In genomic region chr6:46347669-46348068, GRCh38 we compare ENCODE assay signal across 27 cellular contexts.
DNase-seq lines count a peak whose midpoint lies in the region; ATAC-seq, FAIRE-seq and TF ChIP-seq lines count a peak whose summit lies in the region.
"Had no signal": no experiment of that assay in that cellular context is flagged by ENCODE, and none has a peak within 500 bp of the region (broad histone marks: within the 10 kb centered on the region; RNA-seq: fewer than 3 reads in every experiment).

No MANE protein-coding gene starts in this region.

- H3K4me1 Mint-ChIP-seq in WTC11 = peaks cover 4% of the 10 kb centered on the region
- H3K4me1 Mint-ChIP-seq: naive thymus-derived CD4-positive, alpha-beta T cell had no signal

- POLR2A ChIA-PET in WTC11 (lab: Charles Lee) = no interaction called here

- no peaks in the 10 kb centered on the region for H4K20me1 ChIP-seq in mammary epithelial cell (ENCODE audit: insufficient read depth, low read length)

- no peaks in the 10 kb centered on the region for H3K79me2 ChIP-seq in mammary epithelial cell (ENCODE audit: insufficient read depth, low read length)

- dilution Hi-C loops in mammary epithelial cell (cut with HindIII; ENCODE audit: low sequenced_read_pairs) = no loop called here

- H3K4me1 ChIP-seq in left ventricle myocardium inferior (peaks cover 40% of the 10 kb centered on the region), mucosa of descending colon (ENCODE audit: low read depth) (no peaks in the 10 kb centered on the region), mammary epithelial cell (ENCODE audit: insufficient read depth, low read length) (no peaks in the 10 kb centered on the region)

- no peak overlapping the region for H2AFZ ChIP-seq in mammary epithelial cell (ENCODE audit: low read depth, low read length)

- no peak overlapping the region for H3K4me3 Mint-ChIP-seq in WTC11
- H3K4me3 Mint-ChIP-seq: activated CD4-positive, alpha-beta memory T cell treated with anti-CD3 and anti-CD28 coated beads for 36 hours; CD8-positive, alpha-beta T cell; endodermal cell; naive thymus-derived CD4-positive, alpha-beta T cell; type B pancreatic cell had no signal

- CTCF ChIA-PET in WTC11 (lab: Charles Lee) = no interaction called here
- CTCF ChIA-PET in mammary epithelial cell (lab: Charles Lee; ENCODE audit: low non-redundant PET) = no interaction called here

- no TSS peak for BruUV-seq in mammary epithelial cell (replicated peaks; lab: Mats Ljungman, UMichigan)

- H3K27me3 ChIP-seq in left ventricle myocardium inferior (ENCODE audit: low read depth) (no peaks in the 10 kb centered on the region), mammary epithelial cell (ENCODE audit: insufficient read depth, low read length) (no peaks in the 10 kb centered on the region)
- H3K27me3 ChIP-seq: right atrium auricular region, stomach had no signal

- no peak overlapping the region for H3K27ac Mint-ChIP-seq in WTC11
- H3K27ac Mint-ChIP-seq: activated CD4-positive, alpha-beta memory T cell treated with anti-CD3 and anti-CD28 coated beads for 36 hours; CD8-positive, alpha-beta T cell; endodermal cell; naive thymus-derived CD4-positive, alpha-beta T cell; type B pancreatic cell had no signal

- peak; percentile 88 for FAIRE-seq in endometrium (lab: Jason Lieb, UNC)
- FAIRE-seq: bronchial epithelial cell had no signal

- in situ Hi-C loops in mammary epithelial cell (cut with MboI; ENCODE audit: low sequenced_read_pairs in 2 of 2) = no loop called here

- H3K9me3 Mint-ChIP-seq in WTC11 = peaks cover 4% of the 10 kb centered on the region
- H3K9me3 Mint-ChIP-seq: activated CD4-positive, alpha-beta memory T cell treated with anti-CD3 and anti-CD28 coated beads for 36 hours; endodermal cell; type B pancreatic cell had no signal

- no peak for DNase-seq in left ventricle myocardium inferior
- no peak for DNase-seq in Right ventricle myocardium inferior (ENCODE audit: missing footprints)
- no peak for DNase-seq in activated naive CD4-positive, alpha-beta T cell (lab: John Stamatoyannopoulos, UW)
- no peak for DNase-seq in mucosa of descending colon
- no peak for DNase-seq in WTC11 (ENCODE audit: low spot score)
- DNase-seq in mammary epithelial cell = no peak
- DNase-seq: 8988T; activated CD4-positive, alpha-beta memory T cell treated with anti-CD3 and anti-CD28 coated beads for 36 hours; activated gamma-delta T cell; AML-193; CD8-positive, alpha-beta T cell; cortex of kidney; DMS79; endodermal cell; Kasumi-1; left colon; mesendoderm; naive thymus-derived CD4-positive, alpha-beta T cell; NCI-H1048; NCI-H187 treated with DMSO at 0.1 percent for 48 hours; NCI-H774; stomach had no signal

- H3K36me3 ChIP-seq in left ventricle myocardium inferior (no peaks in the 10 kb centered on the region), mucosa of descending colon (ENCODE audit: low read depth) (no peaks in the 10 kb centered on the region), mammary epithelial cell (ENCODE audit: insufficient read depth, low read length) (no peaks in the 10 kb centered on the region)
- H3K36me3 ChIP-seq: right atrium auricular region, stomach had no signal

- ATAC-seq in Right ventricle myocardium inferior = no peak
- peak; percentile 84 for ATAC-seq in HG03432 (IDR thresholded peaks at IDR 0.05; ENCODE audit: unreplicated experiment)
- no peak for ATAC-seq in mucosa of descending colon
- ATAC-seq in WTC11 = no peak
- ATAC-seq: CD8-positive, alpha-beta T cell; left colon; naive thymus-derived CD4-positive, alpha-beta T cell had no signal

- H3K4me2 ChIP-seq in mammary epithelial cell (ENCODE audit: insufficient read depth, low read depth, low read length) = no peak overlapping the region

- H3K4me3 ChIP-seq in left ventricle myocardium inferior (no peak overlapping the region), mucosa of descending colon (no peak overlapping the region), mammary epithelial cell (replicated peaks in 1 of 3; ENCODE audit: insufficient read depth in 1 of 3, low read depth in 2 of 3, low read length in 3 of 3) (no peak overlapping the region)
- H3K4me3 ChIP-seq: right atrium auricular region, stomach had no signal

- TF ChIP-seq CTCF in left ventricle myocardium inferior (IDR thresholded peaks at IDR 0.05; ENCODE audit: borderline replicate concordance) (no peak), mucosa of descending colon (IDR thresholded peaks at IDR 0.05) (no peak), WTC11 (IDR thresholded peaks at IDR 0.05) (no peak), mammary epithelial cell (conservative IDR thresholded peaks at IDR 0.05 in 1 of 2, IDR thresholded peaks at IDR 0.05 in 1 of 2; ENCODE audit: extremely low read depth in 1 of 2, insufficient read depth in 1 of 2, low read depth in 1 of 2, low read length in 2 of 2) (no peak)

- H3K27me3 Mint-ChIP-seq in WTC11 (ENCODE audit: low read depth) = no peaks in the 10 kb centered on the region
- H3K27me3 Mint-ChIP-seq: type B pancreatic cell had no signal

- WGBS in mammary epithelial cell (ENCODE audit: low coverage, missing lambda C conversion rate) = 98% methylated on average over 3 of the region's 3 CpGs

- H3K9me3 ChIP-seq in left ventricle myocardium inferior (replicated peaks) (peaks cover 11% of the 10 kb centered on the region), mucosa of descending colon (no peaks in the 10 kb centered on the region), mammary epithelial cell (replicated peaks; ENCODE audit: insufficient read depth, low read length) (no peaks in the 10 kb centered on the region)
- H3K9me3 ChIP-seq: right atrium auricular region, stomach had no signal

- H3K27ac ChIP-seq in left ventricle myocardium inferior (replicated peaks) (peak overlapping the region; percentile 54), mammary epithelial cell (ENCODE audit: insufficient read depth, low read depth, low read length) (no peak overlapping the region)
- H3K27ac ChIP-seq: right atrium auricular region, stomach had no signal

- H3K36me3 Mint-ChIP-seq in WTC11 = no peaks in the 10 kb centered on the region
- H3K36me3 Mint-ChIP-seq: activated CD4-positive, alpha-beta memory T cell treated with anti-CD3 and anti-CD28 coated beads for 36 hours; CD8-positive, alpha-beta T cell; naive thymus-derived CD4-positive, alpha-beta T cell; type B pancreatic cell had no signal

- intact Hi-C loops in left ventricle myocardium inferior (cut with micrococcal nuclease) (no loop called here), Right ventricle myocardium inferior (cut with DNase I) (no loop called here), mucosa of descending colon (cut with DNase I, micrococcal nuclease) (no loop called here), mammary epithelial cell (cut with micrococcal nuclease) (no loop called here)

- no peak overlapping the region for H3K9ac ChIP-seq in mammary epithelial cell (ENCODE audit: insufficient read depth, low read length)

TF ChIP-seq in WTC11, 78 proteins besides CTCF, POLR2A, EP300 and RAD21:
- TF ChIP-seq ZNF232 (CRISPR knock-in tag; IDR thresholded peaks at IDR 0.05) (no peak), CREB1 (CRISPR knock-in tag; IDR thresholded peaks at IDR 0.05) (no peak), NFE2L1 (CRISPR knock-in tag; IDR thresholded peaks at IDR 0.05) (no peak), ZNF671 (CRISPR knock-in tag; IDR thresholded peaks at IDR 0.05) (no peak), NFATC4 (CRISPR knock-in tag; IDR thresholded peaks at IDR 0.05) (no peak), MYBL2 (CRISPR knock-in tag; IDR thresholded peaks at IDR 0.05) (no peak), NR1H2 (CRISPR knock-in tag; IDR thresholded peaks at IDR 0.05) (no peak)
